1 cellular context compared by ENCODE assay signal in genomic region chr7:84800846-84801245, GRCh38.
TF ChIP-seq lines count a peak whose summit lies in the region.

No MANE protein-coding gene starts in this region.

TF ChIP-seq in SK-N-SH treated with all-trans-retinoic acid at 6 μM for 48 hours, 23 proteins besides CTCF, POLR2A, EP300 and RAD21 (continued from another document):
- no peak for TF ChIP-seq TSHZ2 (CRISPR knock-in tag; IDR thresholded peaks at IDR 0.05)
- no peak for TF ChIP-seq TCF4 (CRISPR knock-in tag; IDR thresholded peaks at IDR 0.05; ENCODE audit: borderline replicate concordance)
- no peak for TF ChIP-seq ZNF70 (CRISPR knock-in tag; IDR thresholded peaks at IDR 0.05)
- TF ChIP-seq POU6F1 (CRISPR knock-in tag; IDR thresholded peaks at IDR 0.05; ENCODE audit: borderline replicate concordance, low read depth), result no peak
- no peak for TF ChIP-seq ZNF565 (CRISPR knock-in tag; conservative IDR thresholded peaks at IDR 0.05; ENCODE audit: low read depth)
